Comparison of ENCODE assay signal across 1 cellular context in the genomic region with DNA sequence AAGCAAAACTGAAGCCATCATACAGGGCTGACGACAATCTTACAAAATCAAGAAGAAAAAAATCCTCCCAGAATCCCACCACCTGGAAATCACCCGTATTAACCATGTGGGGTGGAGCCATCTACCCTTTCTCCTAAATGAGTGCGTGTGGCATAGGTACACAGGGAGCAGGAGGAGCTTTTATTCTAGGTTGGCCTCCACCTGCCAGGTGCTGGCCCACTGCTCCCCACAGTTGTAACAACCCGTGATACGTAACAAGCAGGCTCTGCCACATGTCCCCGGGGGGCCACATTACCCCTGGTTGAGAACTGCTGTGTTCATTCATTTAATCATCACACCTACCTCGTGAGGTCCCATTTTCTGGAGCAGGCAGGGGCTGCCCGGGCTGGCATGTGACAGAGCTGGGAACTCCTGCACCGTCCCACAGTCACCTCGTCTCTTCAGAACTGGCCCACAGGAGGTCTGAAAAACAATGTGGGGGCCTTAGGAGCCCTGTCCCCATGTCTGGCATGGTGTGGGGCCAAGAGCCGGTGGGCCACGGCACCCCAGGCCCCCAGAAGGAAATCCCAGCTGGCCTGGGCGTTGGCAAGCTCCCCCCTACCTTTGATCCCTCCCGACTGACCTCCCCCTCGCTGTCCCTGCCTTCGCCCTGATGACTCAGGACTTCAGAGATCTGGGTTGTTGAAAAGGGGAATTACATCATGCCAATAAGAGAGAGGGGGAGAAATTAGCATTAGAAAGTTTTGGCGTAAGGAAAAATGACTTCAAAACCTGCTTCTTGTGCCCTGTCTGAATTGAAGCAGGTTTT.
TF ChIP-seq lines count a peak whose summit lies in the region.

No MANE protein-coding gene starts in this region.

TF ChIP-seq in K562, 482 proteins besides CTCF, POLR2A, EP300 and RAD21 (continued from another document and continues in another):
- TF ChIP-seq, protein P1, sequence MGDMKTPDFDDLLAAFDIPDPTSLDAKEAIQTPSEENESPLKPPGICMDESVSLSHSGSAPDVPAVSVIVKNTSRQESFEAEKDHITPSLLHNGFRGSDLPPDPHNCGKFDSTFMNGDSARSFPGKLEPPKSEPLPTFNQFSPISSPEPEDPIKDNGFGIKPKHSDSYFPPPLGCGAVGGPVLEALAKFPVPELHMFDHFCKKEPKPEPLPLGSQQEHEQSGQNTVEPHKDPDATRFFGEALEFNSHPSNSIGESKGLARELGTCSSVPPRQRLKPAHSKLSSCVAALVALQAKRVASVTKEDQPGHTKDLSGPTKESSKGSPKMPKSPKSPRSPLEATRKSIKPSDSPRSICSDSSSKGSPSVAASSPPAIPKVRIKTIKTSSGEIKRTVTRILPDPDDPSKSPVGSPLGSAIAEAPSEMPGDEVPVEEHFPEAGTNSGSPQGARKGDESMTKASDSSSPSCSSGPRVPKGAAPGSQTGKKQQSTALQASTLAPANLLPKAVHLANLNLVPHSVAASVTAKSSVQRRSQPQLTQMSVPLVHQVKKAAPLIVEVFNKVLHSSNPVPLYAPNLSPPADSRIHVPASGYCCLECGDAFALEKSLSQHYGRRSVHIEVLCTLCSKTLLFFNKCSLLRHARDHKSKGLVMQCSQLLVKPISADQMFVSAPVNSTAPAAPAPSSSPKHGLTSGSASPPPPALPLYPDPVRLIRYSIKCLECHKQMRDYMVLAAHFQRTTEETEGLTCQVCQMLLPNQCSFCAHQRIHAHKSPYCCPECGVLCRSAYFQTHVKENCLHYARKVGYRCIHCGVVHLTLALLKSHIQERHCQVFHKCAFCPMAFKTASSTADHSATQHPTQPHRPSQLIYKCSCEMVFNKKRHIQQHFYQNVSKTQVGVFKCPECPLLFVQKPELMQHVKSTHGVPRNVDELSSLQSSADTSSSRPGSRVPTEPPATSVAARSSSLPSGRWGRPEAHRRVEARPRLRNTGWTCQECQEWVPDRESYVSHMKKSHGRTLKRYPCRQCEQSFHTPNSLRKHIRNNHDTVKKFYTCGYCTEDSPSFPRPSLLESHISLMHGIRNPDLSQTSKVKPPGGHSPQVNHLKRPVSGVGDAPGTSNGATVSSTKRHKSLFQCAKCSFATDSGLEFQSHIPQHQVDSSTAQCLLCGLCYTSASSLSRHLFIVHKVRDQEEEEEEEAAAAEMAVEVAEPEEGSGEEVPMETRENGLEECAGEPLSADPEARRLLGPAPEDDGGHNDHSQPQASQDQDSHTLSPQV (IDR thresholded peaks at IDR 0.05), result peak; percentile 90
- no peak for TF ChIP-seq ARID2 (IDR thresholded peaks at IDR 0.05)
- TF ChIP-seq HDAC3 (IDR thresholded peaks at IDR 0.05; ENCODE audit: borderline replicate concordance, partially characterized antibody), result peak; percentile 22
- TF ChIP-seq ZNF57 (CRISPR knock-in tag; IDR thresholded peaks at IDR 0.05), result no peak
- no peak for TF ChIP-seq MCM7 (IDR thresholded peaks at IDR 0.05)
- TF ChIP-seq PHF21A (IDR thresholded peaks at IDR 0.05; ENCODE audit: borderline replicate concordance, low read depth), result no peak
- 0 out of 2 replicates have a peak, but pooled peaks have one; percentile 32 for TF ChIP-seq POLR2AphosphoS5 (IDR thresholded peaks at IDR 0.05; ENCODE audit: control insufficient read depth, insufficient read depth, low read depth, low read length)
- TF ChIP-seq PTBP1 (IDR thresholded peaks at IDR 0.05; ENCODE audit: low read depth, low read length), result no peak
- TF ChIP-seq, protein P2, sequence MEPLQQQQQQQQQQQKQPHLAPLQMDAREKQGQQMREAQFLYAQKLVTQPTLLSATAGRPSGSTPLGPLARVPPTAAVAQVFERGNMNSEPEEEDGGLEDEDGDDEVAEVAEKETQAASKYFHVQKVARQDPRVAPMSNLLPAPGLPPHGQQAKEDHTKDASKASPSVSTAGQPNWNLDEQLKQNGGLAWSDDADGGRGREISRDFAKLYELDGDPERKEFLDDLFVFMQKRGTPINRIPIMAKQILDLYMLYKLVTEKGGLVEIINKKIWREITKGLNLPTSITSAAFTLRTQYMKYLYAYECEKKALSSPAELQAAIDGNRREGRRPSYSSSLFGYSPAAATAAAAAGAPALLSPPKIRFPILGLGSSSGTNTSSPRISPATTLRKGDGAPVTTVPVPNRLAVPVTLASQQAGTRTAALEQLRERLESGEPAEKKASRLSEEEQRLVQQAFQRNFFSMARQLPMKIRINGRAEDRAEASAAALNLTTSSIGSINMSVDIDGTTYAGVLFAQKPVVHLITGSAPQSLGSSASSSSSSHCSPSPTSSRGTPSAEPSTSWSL (CRISPR knock-in tag; IDR thresholded peaks at IDR 0.05; ENCODE audit: borderline replicate concordance), result no peak
- no peak for TF ChIP-seq MBD2 (IDR thresholded peaks at IDR 0.05; ENCODE audit: borderline replicate concordance, low read depth)
- peak; percentile 84; the same call in 1 of the 2 replicates for TF ChIP-seq SMARCA4 (IDR thresholded peaks at IDR 0.05)
- peak; percentile 55; the same call in 1 of the 2 replicates for TF ChIP-seq MYC (IDR thresholded peaks at IDR 0.05; ENCODE audit: low read depth, low read length)
- no peak for TF ChIP-seq MYC (CRISPR knock-in tag; IDR thresholded peaks at IDR 0.05; ENCODE audit: borderline replicate concordance, low read depth)
- TF ChIP-seq MEF2A (IDR thresholded peaks at IDR 0.05; ENCODE audit: control insufficient read depth, low read depth, low read length), result 0 out of 2 replicates have a peak, but pooled peaks have one; percentile 32
- TF ChIP-seq NCOR1 (IDR thresholded peaks at IDR 0.05), result no peak; the same call in 1 of the 2 replicates
- no peak for TF ChIP-seq PYGO2 (tag; IDR thresholded peaks at IDR 0.05)
- TF ChIP-seq HDAC1 (IDR thresholded peaks at IDR 0.05), result 0 out of 4 replicates have a peak, but pooled peaks of 1 of the 2 experiments have one; percentile 23
- TF ChIP-seq, protein P3, sequence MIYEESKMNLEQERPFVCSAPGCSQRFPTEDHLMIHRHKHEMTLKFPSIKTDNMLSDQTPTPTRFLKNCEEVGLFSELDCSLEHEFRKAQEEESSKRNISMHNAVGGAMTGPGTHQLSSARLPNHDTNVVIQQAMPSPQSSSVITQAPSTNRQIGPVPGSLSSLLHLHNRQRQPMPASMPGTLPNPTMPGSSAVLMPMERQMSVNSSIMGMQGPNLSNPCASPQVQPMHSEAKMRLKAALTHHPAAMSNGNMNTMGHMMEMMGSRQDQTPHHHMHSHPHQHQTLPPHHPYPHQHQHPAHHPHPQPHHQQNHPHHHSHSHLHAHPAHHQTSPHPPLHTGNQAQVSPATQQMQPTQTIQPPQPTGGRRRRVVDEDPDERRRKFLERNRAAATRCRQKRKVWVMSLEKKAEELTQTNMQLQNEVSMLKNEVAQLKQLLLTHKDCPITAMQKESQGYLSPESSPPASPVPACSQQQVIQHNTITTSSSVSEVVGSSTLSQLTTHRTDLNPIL (CRISPR knock-in tag; IDR thresholded peaks at IDR 0.05), result no peak
- no peak for TF ChIP-seq GABPB2 (CRISPR knock-in tag; conservative IDR thresholded peaks at IDR 0.05)
- no peak for TF ChIP-seq ZBTB17 (CRISPR knock-in tag; IDR thresholded peaks at IDR 0.05)
- TF ChIP-seq NFE2L1 (tag; IDR thresholded peaks at IDR 0.05; ENCODE audit: borderline replicate concordance, low read depth), result no peak
- TF ChIP-seq POLR3A (IDR thresholded peaks at IDR 0.05; ENCODE audit: borderline replicate concordance, extremely low read depth, insufficient read depth, insufficient read length), result no peak
- TF ChIP-seq STAT5B (CRISPR knock-in tag; IDR thresholded peaks at IDR 0.05), result no peak
- no peak for TF ChIP-seq KLF1 (tag; IDR thresholded peaks at IDR 0.05)
- TF ChIP-seq TSC22D4 (tag; IDR thresholded peaks at IDR 0.05), result no peak
- TF ChIP-seq ZNF695 (CRISPR knock-in tag; IDR thresholded peaks at IDR 0.05), result no peak
- TF ChIP-seq, protein P4, sequence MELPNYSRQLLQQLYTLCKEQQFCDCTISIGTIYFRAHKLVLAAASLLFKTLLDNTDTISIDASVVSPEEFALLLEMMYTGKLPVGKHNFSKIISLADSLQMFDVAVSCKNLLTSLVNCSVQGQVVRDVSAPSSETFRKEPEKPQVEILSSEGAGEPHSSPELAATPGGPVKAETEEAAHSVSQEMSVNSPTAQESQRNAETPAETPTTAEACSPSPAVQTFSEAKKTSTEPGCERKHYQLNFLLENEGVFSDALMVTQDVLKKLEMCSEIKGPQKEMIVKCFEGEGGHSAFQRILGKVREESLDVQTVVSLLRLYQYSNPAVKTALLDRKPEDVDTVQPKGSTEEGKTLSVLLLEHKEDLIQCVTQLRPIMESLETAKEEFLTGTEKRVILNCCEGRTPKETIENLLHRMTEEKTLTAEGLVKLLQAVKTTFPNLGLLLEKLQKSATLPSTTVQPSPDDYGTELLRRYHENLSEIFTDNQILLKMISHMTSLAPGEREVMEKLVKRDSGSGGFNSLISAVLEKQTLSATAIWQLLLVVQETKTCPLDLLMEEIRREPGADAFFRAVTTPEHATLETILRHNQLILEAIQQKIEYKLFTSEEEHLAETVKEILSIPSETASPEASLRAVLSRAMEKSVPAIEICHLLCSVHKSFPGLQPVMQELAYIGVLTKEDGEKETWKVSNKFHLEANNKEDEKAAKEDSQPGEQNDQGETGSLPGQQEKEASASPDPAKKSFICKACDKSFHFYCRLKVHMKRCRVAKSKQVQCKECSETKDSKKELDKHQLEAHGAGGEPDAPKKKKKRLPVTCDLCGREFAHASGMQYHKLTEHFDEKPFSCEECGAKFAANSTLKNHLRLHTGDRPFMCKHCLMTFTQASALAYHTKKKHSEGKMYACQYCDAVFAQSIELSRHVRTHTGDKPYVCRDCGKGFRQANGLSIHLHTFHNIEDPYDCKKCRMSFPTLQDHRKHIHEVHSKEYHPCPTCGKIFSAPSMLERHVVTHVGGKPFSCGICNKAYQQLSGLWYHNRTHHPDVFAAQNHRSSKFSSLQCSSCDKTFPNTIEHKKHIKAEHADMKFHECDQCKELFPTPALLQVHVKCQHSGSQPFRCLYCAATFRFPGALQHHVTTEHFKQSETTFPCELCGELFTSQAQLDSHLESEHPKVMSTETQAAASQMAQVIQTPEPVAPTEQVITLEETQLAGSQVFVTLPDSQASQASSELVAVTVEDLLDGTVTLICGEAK (IDR thresholded peaks at IDR 0.05), result no peak
- TF ChIP-seq, protein P4 (CRISPR knock-in tag; IDR thresholded peaks at IDR 0.05), result no peak
- TF ChIP-seq JUNB (CRISPR knock-in tag; conservative IDR thresholded peaks at IDR 0.05), result peak; percentile 72
- no peak; the same call in 1 of the 2 replicates for TF ChIP-seq ZKSCAN8 (CRISPR knock-in tag; IDR thresholded peaks at IDR 0.05)
- no peak for TF ChIP-seq RFX1 (IDR thresholded peaks at IDR 0.05)
- no peak for TF ChIP-seq ZNF133 (CRISPR knock-in tag; IDR thresholded peaks at IDR 0.05)
- no peak for TF ChIP-seq PML (IDR thresholded peaks at IDR 0.05; ENCODE audit: low read length)
- TF ChIP-seq PTRF (tag; IDR thresholded peaks at IDR 0.05), result no peak
- TF ChIP-seq, protein P5, sequence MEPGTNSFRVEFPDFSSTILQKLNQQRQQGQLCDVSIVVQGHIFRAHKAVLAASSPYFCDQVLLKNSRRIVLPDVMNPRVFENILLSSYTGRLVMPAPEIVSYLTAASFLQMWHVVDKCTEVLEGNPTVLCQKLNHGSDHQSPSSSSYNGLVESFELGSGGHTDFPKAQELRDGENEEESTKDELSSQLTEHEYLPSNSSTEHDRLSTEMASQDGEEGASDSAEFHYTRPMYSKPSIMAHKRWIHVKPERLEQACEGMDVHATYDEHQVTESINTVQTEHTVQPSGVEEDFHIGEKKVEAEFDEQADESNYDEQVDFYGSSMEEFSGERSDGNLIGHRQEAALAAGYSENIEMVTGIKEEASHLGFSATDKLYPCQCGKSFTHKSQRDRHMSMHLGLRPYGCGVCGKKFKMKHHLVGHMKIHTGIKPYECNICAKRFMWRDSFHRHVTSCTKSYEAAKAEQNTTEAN (CRISPR knock-in tag; IDR thresholded peaks at IDR 0.05), result no peak
- TF ChIP-seq SOX6 (IDR thresholded peaks at IDR 0.05), result peak; percentile 52; the same call in 1 of the 2 replicates
- TF ChIP-seq, protein P6, sequence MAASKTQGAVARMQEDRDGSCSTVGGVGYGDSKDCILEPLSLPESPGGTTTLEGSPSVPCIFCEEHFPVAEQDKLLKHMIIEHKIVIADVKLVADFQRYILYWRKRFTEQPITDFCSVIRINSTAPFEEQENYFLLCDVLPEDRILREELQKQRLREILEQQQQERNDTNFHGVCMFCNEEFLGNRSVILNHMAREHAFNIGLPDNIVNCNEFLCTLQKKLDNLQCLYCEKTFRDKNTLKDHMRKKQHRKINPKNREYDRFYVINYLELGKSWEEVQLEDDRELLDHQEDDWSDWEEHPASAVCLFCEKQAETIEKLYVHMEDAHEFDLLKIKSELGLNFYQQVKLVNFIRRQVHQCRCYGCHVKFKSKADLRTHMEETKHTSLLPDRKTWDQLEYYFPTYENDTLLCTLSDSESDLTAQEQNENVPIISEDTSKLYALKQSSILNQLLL (CRISPR knock-in tag; IDR thresholded peaks at IDR 0.05; ENCODE audit: borderline replicate concordance), result no peak
- no peak for TF ChIP-seq ZNF717 (CRISPR knock-in tag; IDR thresholded peaks at IDR 0.05)
- no peak for TF ChIP-seq ZNF79 (CRISPR knock-in tag; IDR thresholded peaks at IDR 0.05; ENCODE audit: low read depth)
- no peak for TF ChIP-seq COPS2 (conservative IDR thresholded peaks at IDR 0.05)
- TF ChIP-seq, protein P7, sequence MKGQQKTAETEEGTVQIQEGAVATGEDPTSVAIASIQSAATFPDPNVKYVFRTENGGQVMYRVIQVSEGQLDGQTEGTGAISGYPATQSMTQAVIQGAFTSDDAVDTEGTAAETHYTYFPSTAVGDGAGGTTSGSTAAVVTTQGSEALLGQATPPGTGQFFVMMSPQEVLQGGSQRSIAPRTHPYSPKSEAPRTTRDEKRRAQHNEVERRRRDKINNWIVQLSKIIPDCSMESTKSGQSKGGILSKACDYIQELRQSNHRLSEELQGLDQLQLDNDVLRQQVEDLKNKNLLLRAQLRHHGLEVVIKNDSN (CRISPR knock-in tag; IDR thresholded peaks at IDR 0.05), result peak; percentile 38; the same call in 1 of the 2 replicates
- peak in 1 of 2 experiments; percentile 40; a peak in 1 of 4 replicates for TF ChIP-seq TRIM24 (IDR thresholded peaks at IDR 0.05)
- no peak for TF ChIP-seq NCOA6 (IDR thresholded peaks at IDR 0.05)
